Comparison of ENCODE assay signal across 18 cellular contexts in the genomic region with DNA sequence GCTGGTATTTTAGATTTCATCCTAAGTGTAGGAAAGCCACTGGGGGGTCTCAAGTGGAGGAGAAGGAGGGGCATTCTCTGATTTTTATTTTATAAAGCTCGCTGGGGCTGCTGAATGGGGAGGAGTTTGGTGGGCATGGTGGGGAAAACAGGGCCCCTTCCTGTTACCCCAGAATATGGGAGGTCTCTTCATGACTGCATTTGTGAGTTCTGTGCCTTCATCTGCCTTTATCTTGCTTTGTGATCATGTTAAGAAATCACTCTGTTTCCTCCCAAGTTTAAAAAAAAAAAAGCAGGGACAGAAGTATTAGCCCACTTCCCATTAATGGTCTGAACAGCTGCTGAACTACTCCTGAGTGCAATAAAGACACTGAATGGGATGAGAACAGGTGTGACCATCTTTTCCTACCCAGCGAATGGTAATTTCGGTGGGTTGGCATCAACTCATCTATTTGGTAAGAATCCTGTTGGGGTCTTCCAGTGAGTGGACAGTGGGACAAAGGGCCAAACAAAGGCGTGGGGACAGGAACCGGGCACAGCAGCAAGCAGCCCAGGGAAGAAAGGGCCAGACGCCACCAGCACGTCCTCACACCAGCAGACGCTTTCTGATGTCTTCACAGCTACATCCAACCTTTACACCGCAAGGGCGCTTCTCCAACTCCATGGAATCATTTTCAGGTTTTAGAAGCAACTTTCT.
"Had no signal": no experiment of that assay in that cellular context is flagged by ENCODE, and none has a peak within 500 bp of the region (broad histone marks: within the 10 kb centered on the region; RNA-seq: fewer than 3 reads in every experiment).

No MANE protein-coding gene starts in this region.

- H3K36me3 ChIP-seq: colonic mucosa, sigmoid colon, spleen, tibial artery had no signal

- ATAC-seq: activated CD4-positive, alpha-beta T cell treated with anti-CD3 and anti-CD28 coated beads for 36 hours; activated T-helper 17 cell treated with anti-CD3 and anti-CD28 coated beads, Interleukin-2, amount 50 U/mL, for 72 hours; foreskin keratinocyte; T-helper 17 cell had no signal

- H3K27ac ChIP-seq: colonic mucosa, foreskin keratinocyte, sigmoid colon, spleen, tibial artery had no signal

- DNase-seq: activated CD4-positive, alpha-beta memory T cell treated with anti-CD3 and anti-CD28 coated beads for 36 hours; activated CD4-positive, alpha-beta T cell treated with anti-CD3 and anti-CD28 coated beads for 36 hours; activated naive CD4-positive, alpha-beta T cell; caudate nucleus; colonic mucosa; foreskin keratinocyte; hypothalamus; islet precursor cell; occipital lobe; posterior cingulate gyrus; sigmoid colon; spleen; stimulated activated naive CD4-positive, alpha-beta T cell; T-helper 17 cell; tibial artery had no signal

- FAIRE-seq: urothelium cell line had no signal

- H3K4me1 ChIP-seq: colonic mucosa, foreskin keratinocyte, sigmoid colon, tibial artery had no signal

- H3K9me3 ChIP-seq: colonic mucosa, sigmoid colon, tibial artery had no signal

- H3K27me3 ChIP-seq: colonic mucosa, foreskin keratinocyte, sigmoid colon, spleen, tibial artery had no signal

- H3K4me3 ChIP-seq: colonic mucosa, lung, sigmoid colon, spleen, tibial artery had no signal
